14 cellular contexts compared by ENCODE assay signal in genomic region chr2:241764272-241765241, GRCh38. TPM values are rescaled to one million over a fixed set of nuclear protein-coding genes. Genes with fewer than 3 reads are reported as not detected.
A peak's percentile ranks its signal among the peaks of the same experiment; 100 is the strongest.
DNase-seq lines count a peak whose midpoint lies in the region; FAIRE-seq and TF ChIP-seq lines count a peak whose summit lies in the region.
"Had no signal": no experiment of that assay in that cellular context is flagged by ENCODE, and none has a peak within 500 bp of the region (broad histone marks: within the 10 kb centered on the region; RNA-seq: fewer than 3 reads in every experiment).

No MANE protein-coding gene starts in this region.

- TF ChIP-seq POLR2A in Peyer's patch (IDR thresholded peaks at IDR 0.05) (no peak), H54 (IDR thresholded peaks at IDR 0.05; ENCODE audit: low read depth, low read length) (no peak)

- H3K4me3 ChIP-seq in Peyer's patch (no peak overlapping the region), hepatocyte (no peak overlapping the region)
- H3K4me3 ChIP-seq: lung had no signal

- no peaks in the 10 kb centered on the region for H3K27me3 ChIP-seq in Peyer's patch
- no peaks in the 10 kb centered on the region for H3K27me3 ChIP-seq in hepatocyte

- no peaks in the 10 kb centered on the region for H3K79me2 ChIP-seq in hepatocyte
- H3K79me2 ChIP-seq: parathyroid adenoma had no signal

- peak; percentile 53 for DNase-seq in activated CD8-positive, alpha-beta memory T cell treated with anti-CD3 and anti-CD28 coated beads, Interleukin-2, amount 50 U/mL, for 48 hours
- no peak for DNase-seq in activated CD8-positive, alpha-beta memory T cell treated with anti-CD3 and anti-CD28 coated beads, Interleukin-2, amount 50 U/mL, for 4 hours
- DNase-seq in Peyer's patch: peak in 2 of 3 donors; percentile 39 to 44
- DNase-seq in hepatocyte (ENCODE audit: low spot score): no peak
- peak; percentile 70 for DNase-seq in posterior vena cava (ENCODE audit: low spot score)
- no peak for DNase-seq in H54 (ENCODE audit: insufficient read length, low spot score)
- no peak for DNase-seq in EL
- DNase-seq in NCI-H510A treated with DMSO at 0.1 percent for 48 hours (lab: John Stamatoyannopoulos, UW): no peak
- DNase-seq: DMS79 treated with DMSO at 0.1 percent for 48 hours, NCI-H2227 treated with DMSO at 0.1 percent for 48 hours had no signal

- no peaks in the 10 kb centered on the region for H3K9me2 ChIP-seq in hepatocyte (replicated peaks; ENCODE audit: insufficient read depth)

- H4K20me1 ChIP-seq in hepatocyte (ENCODE audit: insufficient read depth, poor library complexity, severe bottlenecking): no peaks in the 10 kb centered on the region

- H3K36me3 ChIP-seq in Peyer's patch (peaks cover 0 to 14% (median 0%) of the 10 kb centered on the region in 3 donors), hepatocyte (replicated peaks; ENCODE audit: insufficient read depth, low read depth) (no peaks in the 10 kb centered on the region)

- H3K4me1 ChIP-seq in Peyer's patch (no peaks in the 10 kb centered on the region), hepatocyte (ENCODE audit: insufficient read depth) (peaks cover 5% of the 10 kb centered on the region)

- H2AFZ ChIP-seq in hepatocyte: no peak overlapping the region
- H2AFZ ChIP-seq: parathyroid adenoma had no signal

- H3K4me2 ChIP-seq in hepatocyte: no peak overlapping the region

- H3K27ac ChIP-seq in Peyer's patch (no peak overlapping the region), hepatocyte (peak overlapping the region; percentile 43)
- H3K27ac ChIP-seq: parathyroid adenoma had no signal

- FAIRE-seq in H54 (lab: Jason Lieb, UNC): no peak
- FAIRE-seq: GM19239 had no signal

- 79% methylated on average over 27 of the region's 27 CpGs for WGBS in hepatocyte (ENCODE audit: low lambda C conversion rate, missing lambda C conversion rate)

- H3K9me3 ChIP-seq in Peyer's patch (no peaks in the 10 kb centered on the region), hepatocyte (ENCODE audit: low read depth) (no peaks in the 10 kb centered on the region)

- intact Hi-C loops in posterior vena cava (cut with DNase I): no loop called here

- no peak for TF ChIP-seq CTCF in Peyer's patch (IDR thresholded peaks at IDR 0.05)
- no peak for TF ChIP-seq CTCF in hepatocyte (IDR thresholded peaks at IDR 0.05; ENCODE audit: poor library complexity)

RNA-seq across cellular contexts. Expression of gene GAL3ST2, which starts 12.1 kb away (rescaled TPM):
- total RNA-seq in Peyer's patch (1 to 10 TPM in 1 of 4 donors, under 1 TPM in 1, not detected in 2; 0.80 to 3.3 TPM), hepatocyte (0.20 and 0.53 TPM in 2 replicates), posterior vena cava (not detected)
- not detected in 2 replicates for polyA plus RNA-seq in hepatocyte
- total RNA-seq: urinary bladder had no signal
- polyA plus RNA-seq: lung, urinary bladder had no signal

RNA-seq across cellular contexts. Expression of gene D2HGDH, which starts 30.1 kb away (rescaled TPM):
- total RNA-seq in Peyer's patch: 100 to 1,000 TPM in 1 of 4 donors, 10 to 100 TPM in 3; 36.4 to 122 (median 77.7) TPM
- 12.9 TPM in 2 replicates for total RNA-seq in hepatocyte
- polyA plus RNA-seq in hepatocyte: 41.2 and 54.8 TPM in 2 replicates
- total RNA-seq in posterior vena cava: 10 to 100 TPM; 12.4 to 18.8 TPM

RNA-seq across cellular contexts. Expression of gene NEU4, which starts 44.4 kb away (rescaled TPM):
- total RNA-seq in Peyer's patch (10 to 100 TPM; 35.5 to 73.3 (median 55.9) TPM), hepatocyte (6.8 and 9.3 TPM in 2 replicates), posterior vena cava (under 1 TPM in 1 of 2 donors, not detected in 1; 0.38 TPM)
- polyA plus RNA-seq in hepatocyte: 8.7 and 10.2 TPM in 2 replicates

Comparison
In these comparisons a context has a peak if more than half of its experiments do, and no peak if none do; other contexts are left out.
1. DNase-seq: peak in activated CD8-positive, alpha-beta memory T cell treated with anti-CD3 and anti-CD28 coated beads, Interleukin-2, amount 50 U/mL, for 48 hours (single experiment), Peyer's patch (2 of 3) and posterior vena cava (single experiment); none in activated CD8-positive, alpha-beta memory T cell treated with anti-CD3 and anti-CD28 coated beads, Interleukin-2, amount 50 U/mL, for 4 hours (single experiment), hepatocyte (single experiment), H54 (single experiment), EL (single experiment) and NCI-H510A treated with DMSO at 0.1 percent for 48 hours (single experiment).